21 cellular contexts compared by ENCODE assay signal in the genomic region with DNA sequence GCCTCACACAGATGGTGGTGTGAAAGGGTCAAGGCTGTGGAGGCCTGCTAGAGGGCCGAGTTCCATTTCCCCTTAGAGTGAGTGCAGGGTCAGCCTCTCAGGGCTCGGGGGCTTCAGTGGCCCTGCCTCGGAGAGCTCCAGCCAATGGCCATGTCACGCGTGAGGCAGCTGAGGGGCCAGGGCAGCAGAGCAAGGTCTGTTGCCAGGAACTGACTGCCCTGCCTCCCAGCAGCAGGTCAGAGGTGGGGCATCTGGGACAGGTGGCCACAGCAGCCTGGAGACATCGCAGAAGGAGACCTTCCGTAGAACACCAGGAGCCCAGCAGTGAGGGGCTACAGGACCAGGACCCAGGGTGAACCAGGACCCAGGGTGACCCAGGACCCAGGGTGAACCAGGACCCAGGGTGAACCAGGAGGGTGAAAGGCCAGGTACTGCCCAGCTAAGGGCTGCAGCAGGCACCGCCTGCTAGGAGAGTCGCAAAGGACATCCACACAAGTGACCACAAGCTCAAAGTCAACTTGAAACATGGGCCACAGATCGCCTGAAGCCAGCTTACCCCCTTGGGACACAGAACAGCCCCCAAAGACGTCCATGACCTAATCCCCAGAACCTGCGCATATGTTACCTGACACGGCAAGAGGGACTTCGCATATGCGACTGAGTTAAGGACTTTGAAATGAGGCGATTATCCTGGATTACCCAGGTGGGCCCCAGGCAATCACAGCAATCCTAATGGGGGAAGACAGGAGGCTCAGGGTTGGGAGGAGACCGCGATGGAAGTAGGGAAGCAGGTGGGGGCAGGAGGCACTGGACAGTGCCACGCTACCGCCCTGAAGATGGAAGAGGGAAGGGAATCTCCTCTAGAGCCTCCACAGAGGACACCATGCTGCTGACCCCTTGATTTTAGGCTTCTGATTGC. TPM values are rescaled to one million over a fixed set of nuclear protein-coding genes. Genes with fewer than 3 reads are reported as not detected.
A peak's percentile ranks its signal among the peaks of the same experiment; 100 is the strongest.
DNase-seq lines count a peak whose midpoint lies in the region; ATAC-seq and TF ChIP-seq lines count a peak whose summit lies in the region.
"Had no signal": no experiment of that assay in that cellular context is flagged by ENCODE, and none has a peak within 500 bp of the region (broad histone marks: within the 10 kb centered on the region; RNA-seq: fewer than 3 reads in every experiment).

No MANE protein-coding gene starts in this region.

- H3K4me1 Mint-ChIP-seq in brain (peaks cover 47% of the 10 kb centered on the region), neural crest cell (peaks cover 55% of the 10 kb centered on the region)

- no peaks in the 10 kb centered on the region for H4K20me1 ChIP-seq in BLaER1 treated with 17β-estradiol and CSF1 and Interleukin-3, amounts not matched to agents 10 nM and 100 nM

- H3K4me3 Mint-ChIP-seq in brain (no peak overlapping the region), neural crest cell (peak overlapping the region; percentile 0)

- intact Hi-C loops in stomach (cut with DNase I; ENCODE audit: low total_unique reads): no loop called here

- no peak for TF ChIP-seq POLR2A in stomach (IDR thresholded peaks at IDR 0.05)

- peak overlapping the region; percentile 86 to 99 (median 97) for H3K4me2 ChIP-seq in BLaER1 treated with 17β-estradiol and CSF1 and Interleukin-3, amounts not matched to agents 10 nM and 100 nM

- H3K36me3 ChIP-seq in BLaER1 treated with 17β-estradiol and CSF1 and Interleukin-3, amounts not matched to agents 10 nM and 100 nM: no peaks in the 10 kb centered on the region
- no peaks in the 10 kb centered on the region for H3K36me3 ChIP-seq in stomach
- H3K36me3 ChIP-seq: cardiac muscle cell, thoracic aorta had no signal

- H3K4me3 ChIP-seq in BLaER1 treated with 17β-estradiol and CSF1 and Interleukin-3, amounts not matched to agents 10 nM and 100 nM: no peak overlapping the region; a peak in 1 of 20 replicates
- no peak overlapping the region for H3K4me3 ChIP-seq in stomach
- H3K4me3 ChIP-seq: cardiac muscle cell, dorsolateral prefrontal cortex, thoracic aorta had no signal

- peaks cover 0 to 5% (median 0%) of the 10 kb centered on the region in 5 experiments for H3K9me3 Mint-ChIP-seq in brain
- H3K9me3 Mint-ChIP-seq in neural crest cell: no peaks in the 10 kb centered on the region
- H3K9me3 Mint-ChIP-seq: activated T-helper 2 cell treated with anti-CD3 and anti-CD28 coated beads, Interferon-gamma antibody, Interleukin-2, Interleukin-4, amounts not matched to agents 10 μg/mL and 5 μg/mL and 100 μg/mL, durations not matched to agents 14 hours and 24 hours and 36 hours; CD8-positive, alpha-beta T cell had no signal

- peaks cover 70 to 93% (median 81%) of the 10 kb centered on the region in 10 experiments for H3K4me1 ChIP-seq in BLaER1 treated with 17β-estradiol and CSF1 and Interleukin-3, amounts not matched to agents 10 nM and 100 nM
- peaks cover 8 to 34% (median 29%) of the 10 kb centered on the region in 4 donors for H3K4me1 ChIP-seq in stomach

- no peak for TF ChIP-seq CTCF in brain (conservative IDR thresholded peaks at IDR 0.05)
- no peak for TF ChIP-seq CTCF in neural crest cell (conservative IDR thresholded peaks at IDR 0.05)
- TF ChIP-seq CTCF in stomach (IDR thresholded peaks at IDR 0.05): no peak

- no peak for ATAC-seq in HG03135 (IDR thresholded peaks at IDR 0.05; ENCODE audit: unreplicated experiment)
- no peak for ATAC-seq in HG03175 (IDR thresholded peaks at IDR 0.05; ENCODE audit: unreplicated experiment)
- ATAC-seq: activated CD4-positive, CD25-positive, alpha-beta regulatory T cell treated with anti-CD3 and anti-CD28 coated beads, Interleukin-2, amount 50 U/mL, for 24 hours had no signal

- DNase-seq in ELF-1 (ENCODE audit: low read depth, low spot score) (peak; percentile 49), neural crest cell (ENCODE audit: low read depth, low spot score) (no peak), pons (ENCODE audit: low spot score) (no peak), stomach (no peak)
- DNase-seq: DMS53, kidney, mammary epithelial cell, NCI-H2029, NCI-H446, T1000 had no signal

- peak overlapping the region in 8 of 11 experiments; percentile 56 to 96 (median 90); a peak in 15 of 22 replicates for H3K27ac ChIP-seq in BLaER1 treated with 17β-estradiol and CSF1 and Interleukin-3, amounts not matched to agents 10 nM and 100 nM
- H3K27ac ChIP-seq in stomach: no peak overlapping the region
- H3K27ac ChIP-seq: cardiac muscle cell, dorsolateral prefrontal cortex, epithelial cell of prostate, thoracic aorta had no signal

- peak overlapping the region in 7 of 11 experiments; percentile 39 to 91 (median 81); a peak in 13 of 22 replicates for H3K9ac ChIP-seq in BLaER1 treated with 17β-estradiol and CSF1 and Interleukin-3, amounts not matched to agents 10 nM and 100 nM

- TF ChIP-seq EP300 in stomach (IDR thresholded peaks at IDR 0.05): no peak

- WGBS in stomach, 5 donors: 76 to 85% (median 84%) methylated on average over 18 to 20 of the region's 20 CpGs

- H3K36me3 Mint-ChIP-seq in brain (no peaks in the 10 kb centered on the region), neural crest cell (ENCODE audit: low read depth) (no peaks in the 10 kb centered on the region)
- H3K36me3 Mint-ChIP-seq: CD8-positive, alpha-beta T cell had no signal

- H3K9me3 ChIP-seq in BLaER1 treated with 17β-estradiol and CSF1 and Interleukin-3, amounts not matched to agents 10 nM and 100 nM (replicated peaks in 1 of 11): no peaks in the 10 kb centered on the region
- H3K9me3 ChIP-seq in stomach: no peaks in the 10 kb centered on the region
- H3K9me3 ChIP-seq: thoracic aorta had no signal

- H3K27me3 Mint-ChIP-seq in brain (peaks cover 3% of the 10 kb centered on the region), neural crest cell (ENCODE audit: low read depth) (no peaks in the 10 kb centered on the region)

- H3K27me3 ChIP-seq in BLaER1 treated with 17β-estradiol and CSF1 and Interleukin-3, amounts not matched to agents 10 nM and 100 nM: no peaks in the 10 kb centered on the region
- H3K27me3 ChIP-seq in stomach: no peaks in the 10 kb centered on the region
- H3K27me3 ChIP-seq: cardiac muscle cell, dorsolateral prefrontal cortex had no signal

- peak overlapping the region in 4 of 5 experiments; percentile 48 to 71 (median 54) for H3K27ac Mint-ChIP-seq in brain
- peak overlapping the region; percentile 60 for H3K27ac Mint-ChIP-seq in neural crest cell (ENCODE audit: unreplicated experiment)

RNA-seq across cellular contexts. Expression of a gene that starts 4.8 kb away (rescaled TPM):
- 10.8 TPM for polyA plus RNA-seq in brain (ENCODE audit: insufficient read depth, low read depth, low replicate concordance)
- total RNA-seq in neural crest cell: 29.5 and 30.8 TPM in 2 replicates
- 10 to 100 TPM in 2 of 5 donors, 1 to 10 TPM in 3; 5.8 to 21.1 (median 9.4) TPM for total RNA-seq in stomach
- 1 to 10 TPM; 3.9 to 7.0 (median 6.8) TPM for polyA plus RNA-seq in stomach

Comparison
In these comparisons a context has a peak if more than half of its experiments do, and no peak if none do; other contexts are left out.
1. H3K27ac ChIP-seq: peak in BLaER1 treated with 17β-estradiol and CSF1 and Interleukin-3, amounts not matched to agents 10 nM and 100 nM (8 of 11); none in stomach (0 of 5).